8 cellular contexts compared by ENCODE assay signal in genomic region chr3:50350527-50351317, GRCh38. TPM values are rescaled to one million over a fixed set of nuclear protein-coding genes. Genes with fewer than 3 reads are reported as not detected.
DNase-seq lines count a peak whose midpoint lies in the region; ATAC-seq and TF ChIP-seq lines count a peak whose summit lies in the region.

Gene CYB561D2 (plus strand): TSS chr3:50350862. CDS start chr3:50351434, 572 bp downstream.
Gene NPRL2 (minus strand): TSS chr3:50350775. CDS start chr3:50350652, 123 bp downstream.

- peaks cover 61% of the 10 kb centered on the region for H3K79me2 ChIP-seq in SK-N-SH (ENCODE audit: insufficient read depth)

- H3K27ac ChIP-seq in SK-N-SH (ENCODE audit: low read depth in 2 of 2, low read length in 1 of 2) (peak within 1 kb of the TSS; percentile 83 to 98), gastroesophageal sphincter (peak within 1 kb of the TSS; percentile 63 to 99 (median 94)), substantia nigra (ENCODE audit: low read depth, low read length, poor library complexity, severe bottlenecking) (peak within 1 kb of the TSS; percentile 100)

- CTCF ChIA-PET in SK-N-SH (lab: Yijun Ruan, JAX): interaction anchor here (1.1 to 6.0 kb wide), 10 partner anchors 9 to 265 kb away, joined by 3 to 45 read pairs (median 28); partner anchors contain the start of gene RASSF1

- peaks cover 11% of the 10 kb centered on the region for H3F3A ChIP-seq in SK-N-SH (replicated peaks; ENCODE audit: insufficient read depth)

- H3K9me3 ChIP-seq in SK-N-SH (no peaks in the 10 kb centered on the region), gastroesophageal sphincter (no peaks in the 10 kb centered on the region)

- H3K9ac ChIP-seq in SK-N-SH: peak within 1 kb of the TSS; percentile 74

- H3K4me3 ChIP-seq in GM06990 (replicated peaks; ENCODE audit: low read depth, low read length) (peak within 1 kb of the TSS; percentile 77), SK-N-SH (ENCODE audit: low read depth in 2 of 2, low read length in 1 of 2) (peak within 1 kb of the TSS; percentile 76 to 94), gastroesophageal sphincter (peak within 1 kb of the TSS; percentile 50 to 75)

- H3K27me3 ChIP-seq in GM06990 (replicated peaks; ENCODE audit: control insufficient read depth, insufficient read depth, low read length) (no peaks in the 10 kb centered on the region), SK-N-SH (ENCODE audit: insufficient read depth) (no peaks in the 10 kb centered on the region), gastroesophageal sphincter (no peaks in the 10 kb centered on the region)

- H3K4me2 ChIP-seq in SK-N-SH: peak within 1 kb of the TSS; percentile 98

- TF ChIP-seq RAD21 in SK-N-SH (IDR thresholded peaks at IDR 0.05; ENCODE audit: low read length): no peak

- POLR2A ChIA-PET in SK-N-SH (lab: Yijun Ruan, JAX): interaction anchor here (0.7 to 3.6 kb wide), 21 partner anchors 9 to 261 kb away, joined by 3 to 31 read pairs (median 6); partner anchors contain the start of genes CISH, HEMK1, TMEM115 and TUSC2

- no peaks in the 10 kb centered on the region for H3K9me2 ChIP-seq in SK-N-SH

- peak; percentile 68 to 73 for TF ChIP-seq POLR2A in gastroesophageal sphincter (IDR thresholded peaks at IDR 0.05)

- H3K36me3 ChIP-seq in GM06990 (ENCODE audit: control insufficient read depth, insufficient read depth, low read length) (peaks cover 31% of the 10 kb centered on the region), SK-N-SH (replicated peaks in 1 of 2; ENCODE audit: control insufficient read depth in 1 of 2, insufficient read depth in 2 of 2, low read length in 1 of 2) (peaks cover 8 to 44% of the 10 kb centered on the region in 2 experiments), gastroesophageal sphincter (peaks cover 0 to 49% of the 10 kb centered on the region in 2 donors)

- peaks cover 30% of the 10 kb centered on the region for H4K20me1 ChIP-seq in SK-N-SH (ENCODE audit: insufficient read depth)

- TF ChIP-seq EP300 in SK-N-SH (IDR thresholded peaks at IDR 0.05; ENCODE audit: borderline replicate concordance in 1 of 2, low read depth in 1 of 2, low read length in 1 of 2) (no peak), gastroesophageal sphincter (IDR thresholded peaks at IDR 0.05) (no peak)

- DNase-seq in GM06990 (ENCODE audit: extremely low read depth, insufficient read length) (peak; percentile 99), NCI-H1092 (lab: John Stamatoyannopoulos, UW) (peak; percentile 77), SK-N-SH (peak; percentile 97), non-pigmented ciliary epithelial cell (ENCODE audit: low read depth) (peak; percentile 67), substantia nigra (lab: John Stamatoyannopoulos, UW) (peak; percentile 89 to 100 (median 97))
- peak; percentile 100 for DNase-seq in activated naive CD4-positive, alpha-beta T cell treated with anti-CD3 and anti-CD28 coated beads, Interleukin-2, amount 50 U/mL, for 16 hours

- ATAC-seq in HG02571 (IDR thresholded peaks at IDR 0.05; ENCODE audit: unreplicated experiment) (peak; percentile 87), gastroesophageal sphincter (peak; percentile 95)

- WGBS in SK-N-SH (ENCODE audit: low lambda C conversion rate): 0% methylated on average over 35 of the region's 64 CpGs
- 0% methylated on average over 6 of the region's 64 CpGs; no CpG with 5 or more reads in 1 of the 2 donors for whole genome bisulfite sequencing in gastroesophageal sphincter (ENCODE audit: low coverage in 1 of 2), 2 donors

- peak within 1 kb of the TSS; percentile 82 for H2AFZ ChIP-seq in SK-N-SH (ENCODE audit: low read depth)

- no peak for TF ChIP-seq CTCF in GM06990 (IDR thresholded peaks at IDR 0.05; ENCODE audit: insufficient read depth, low read length, poor library complexity, severe bottlenecking)
- no peak for TF ChIP-seq CTCF in SK-N-SH (IDR thresholded peaks at IDR 0.05)
- TF ChIP-seq CTCF in gastroesophageal sphincter (IDR thresholded peaks at IDR 0.05): peak in 1 of 4 experiments; percentile 17

- H3K4me1 ChIP-seq in SK-N-SH (ENCODE audit: control insufficient read depth in 1 of 2, insufficient read depth in 2 of 2, low read depth in 1 of 2, low read length in 1 of 2) (peaks cover 11 to 58% of the 10 kb centered on the region in 2 experiments; a peak in 2 of 4 replicates), gastroesophageal sphincter (peaks cover 0 to 84% (median 28%) of the 10 kb centered on the region in 3 donors)

TF ChIP-seq in SK-N-SH, 30 proteins besides CTCF, POLR2A, EP300 and RAD21:
- TF ChIP-seq FOXJ3 (CRISPR knock-in tag; IDR thresholded peaks at IDR 0.05) (peak; percentile 23), NRF1 (IDR thresholded peaks at IDR 0.05; ENCODE audit: low read depth, low read length) (peak; percentile 88), YY1 (IDR thresholded peaks at IDR 0.05; ENCODE audit: low read depth) (no peak; the same call in 1 of the 2 replicates), POLR2AphosphoS5 (IDR thresholded peaks at IDR 0.05; ENCODE audit: low read depth, low read length) (peak; percentile 72), FOSL2 (IDR thresholded peaks at IDR 0.05; ENCODE audit: borderline replicate concordance, low read depth) (no peak), GABPA (IDR thresholded peaks at IDR 0.05; ENCODE audit: low read depth) (peak; percentile 86), USF1 (IDR thresholded peaks at IDR 0.05; ENCODE audit: borderline replicate concordance, low read depth) (no peak), EZH2phosphoT487 (IDR thresholded peaks at IDR 0.05; ENCODE audit: borderline replicate concordance, low read depth) (no peak), MAX (IDR thresholded peaks at IDR 0.05; ENCODE audit: low read depth) (peak; percentile 97), TCF12 (IDR thresholded peaks at IDR 0.05) (no peak), TAF1 (IDR thresholded peaks at IDR 0.05; ENCODE audit: borderline replicate concordance, low read depth, low read length) (no peak), ZBTB33 (IDR thresholded peaks at IDR 0.05; ENCODE audit: borderline replicate concordance, low read depth) (no peak), RCOR1 (IDR thresholded peaks at IDR 0.05; ENCODE audit: low read length) (0 out of 2 replicates have a peak, but pooled peaks have one; percentile 22), SIN3A (IDR thresholded peaks at IDR 0.05; ENCODE audit: borderline replicate concordance, low read depth, low read length) (peak; percentile 77; the same call in 1 of the 2 replicates), MXI1 (IDR thresholded peaks at IDR 0.05; ENCODE audit: low read depth, low read length) (peak; percentile 78), ELF1 (IDR thresholded peaks at IDR 0.05) (peak; percentile 95), CHD2 (IDR thresholded peaks at IDR 0.05; ENCODE audit: low read length, partially characterized antibody) (peak; percentile 95)
TF ChIP-seq in SK-N-SH: peak in this region for 10.

RNA-seq across cellular contexts. Expression of gene CYB561D2, which starts in this region (rescaled TPM):
- 40.7 and 46.5 TPM in 2 replicates for polyA plus RNA-seq in SK-N-SH (2012; rRNA removed)
- 22.5 and 32.0 TPM in 2 replicates for polyA plus RNA-seq in SK-N-SH (2012; cell fraction: cytosol; rRNA removed)
- 59.4 and 69.3 TPM in 2 replicates for polyA plus RNA-seq in SK-N-SH (2012; cell fraction: nucleus; rRNA removed)
- 10 to 100 TPM in 1 of 4 donors, 1 to 10 TPM in 3; 4.7 to 10.9 (median 9.0) TPM for total RNA-seq in gastroesophageal sphincter

RNA-seq across cellular contexts. Expression of gene NPRL2, which starts in this region (rescaled TPM):
- 43.6 and 56.2 TPM in 2 replicates for polyA plus RNA-seq in SK-N-SH (2012; rRNA removed)
- polyA plus RNA-seq in SK-N-SH (2012; cell fraction: cytosol; rRNA removed): 23.0 and 30.4 TPM in 2 replicates
- polyA plus RNA-seq in SK-N-SH (2012; cell fraction: nucleus; rRNA removed): 124 and 132 TPM in 2 replicates
- total RNA-seq in gastroesophageal sphincter: 10 to 100 TPM; 14.0 to 26.6 (median 19.5) TPM

Comparison
In these comparisons a context has a peak if more than half of its experiments do, and no peak if none do; other contexts are left out.
1. Peak in every context shown above with its lines: DNase-seq, ATAC-seq, H3K4me3 ChIP-seq and H3K27ac ChIP-seq.